ENCODE assay signal across 11 cellular contexts in the genomic region with DNA sequence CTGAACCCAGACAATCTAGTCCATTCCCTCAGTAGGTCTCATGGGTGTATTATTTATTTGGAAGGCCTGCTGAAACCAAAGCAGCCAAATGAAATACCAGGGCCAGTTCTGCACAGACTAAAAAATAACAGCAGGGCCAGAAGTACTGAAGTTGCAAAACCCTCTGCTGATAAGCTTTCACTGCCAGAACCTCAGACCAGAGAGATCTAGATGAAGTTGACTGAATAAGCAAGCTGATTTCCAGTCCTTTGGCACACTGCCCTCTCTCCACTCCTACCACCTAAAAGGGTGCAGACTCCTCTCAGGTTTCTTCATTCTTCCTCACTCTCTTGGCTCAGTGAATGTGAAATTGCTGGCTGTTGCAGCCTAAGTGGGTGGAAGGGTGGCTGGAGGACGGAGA.
A peak's percentile ranks its signal among the peaks of the same experiment; 100 is the strongest.
DNase-seq lines count a peak whose midpoint lies in the region; ATAC-seq and TF ChIP-seq lines count a peak whose summit lies in the region.
"Had no signal": no experiment of that assay in that cellular context is flagged by ENCODE, and none has a peak within 500 bp of the region (broad histone marks: within the 10 kb centered on the region; RNA-seq: fewer than 3 reads in every experiment).

No MANE protein-coding gene starts in this region.

- H3K36me3 ChIP-seq in BE2C (no peaks in the 10 kb centered on the region), esophagus squamous epithelium (no peaks in the 10 kb centered on the region)

- no peaks in the 10 kb centered on the region for H3K27me3 ChIP-seq in BE2C
- no peaks in the 10 kb centered on the region for H3K27me3 ChIP-seq in esophagus squamous epithelium

- H3K4me1 ChIP-seq in BE2C (peaks cover 42% of the 10 kb centered on the region), esophagus squamous epithelium (peaks cover 17 to 81% (median 49%) of the 10 kb centered on the region in 3 donors)

- H3K27ac ChIP-seq in esophagus squamous epithelium (peak overlapping the region; percentile 57 to 91 (median 82)), caudate nucleus (ENCODE audit: low read depth, low read length) (no peak overlapping the region)

- no peaks in the 10 kb centered on the region; the same call in 1 of the 2 replicates for H3K9me3 ChIP-seq in BE2C
- H3K9me3 ChIP-seq in esophagus squamous epithelium: peaks cover 0 to 6% (median 4%) of the 10 kb centered on the region in 3 donors

- peak; percentile 90 for DNase-seq in BE2C
- peak; percentile 30 for DNase-seq in NCI-H2171 treated with DMSO at 0.1 percent for 48 hours (lab: John Stamatoyannopoulos, UW)
- DNase-seq in esophagus squamous epithelium (lab: John Stamatoyannopoulos, UW): no peak
- DNase-seq in omental fat pad (ENCODE audit: low spot score): peak; percentile 44
- DNase-seq in caudate nucleus (lab: John Stamatoyannopoulos, UW): no peak
- no peak for DNase-seq in OCI-M2 (lab: John Stamatoyannopoulos, UW; ENCODE audit: unreplicated experiment)
- DNase-seq: activated gamma-delta T cell, AML-193, NCI-H2227 treated with DMSO at 0.1 percent for 48 hours had no signal

- intact Hi-C loops in esophagus squamous epithelium (cut with DNase I): loop anchor here (10.0 kb wide), 1 partner anchor 63 kb away; no protein-coding TSS in a partner anchor

- TF ChIP-seq POLR2A in esophagus squamous epithelium (IDR thresholded peaks at IDR 0.05): no peak

- TF ChIP-seq CTCF in BE2C (IDR thresholded peaks at IDR 0.05; ENCODE audit: low read depth, low read length) (no peak), esophagus squamous epithelium (IDR thresholded peaks at IDR 0.05) (no peak), omental fat pad (IDR thresholded peaks at IDR 0.05) (no peak)

- WGBS in esophagus squamous epithelium, 2 donors: 30 to 31% methylated on average over 1 of the region's 1 CpG

- ATAC-seq in omental fat pad (ENCODE audit: low FRiP score): peak; percentile 84
- ATAC-seq in GM18867 (IDR thresholded peaks at IDR 0.05; ENCODE audit: unreplicated experiment): no peak
- ATAC-seq in HG03439 (IDR thresholded peaks at IDR 0.05; ENCODE audit: unreplicated experiment): no peak

- no peak overlapping the region for H3K4me3 ChIP-seq in BE2C (ENCODE audit: low read depth, low read length)
- no peak overlapping the region for H3K4me3 ChIP-seq in esophagus squamous epithelium

Comparison
In these comparisons a context has a peak if more than half of its experiments do, and no peak if none do; other contexts are left out.
1. DNase-seq: peak in BE2C (single experiment), NCI-H2171 treated with DMSO at 0.1 percent for 48 hours (single experiment) and omental fat pad (single experiment); none in esophagus squamous epithelium (single experiment), caudate nucleus (0 of 61) and OCI-M2 (single experiment).